ENCODE assay signal across 16 cellular contexts in the genomic region with DNA sequence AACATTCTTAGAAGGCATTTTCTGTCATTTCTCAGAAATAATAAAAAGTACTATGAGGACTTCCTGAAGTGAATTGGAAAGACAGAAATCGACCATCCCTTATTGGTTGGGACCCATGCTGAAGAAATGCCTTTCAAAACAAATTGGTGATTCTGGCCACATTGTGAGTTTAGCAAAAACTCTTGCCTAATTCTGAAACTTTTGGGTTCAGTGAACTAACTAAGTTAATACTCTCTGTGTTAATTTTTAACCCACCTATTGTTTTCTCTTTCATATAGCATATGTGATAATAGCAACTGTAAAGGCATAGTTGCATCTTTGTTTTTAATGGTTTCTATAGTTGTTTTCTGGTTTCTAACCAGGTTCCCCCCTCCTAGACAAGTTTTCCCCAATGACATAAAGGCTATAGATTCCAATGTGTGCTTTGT.
DNase-seq lines count a peak whose midpoint lies in the region; ATAC-seq and TF ChIP-seq lines count a peak whose summit lies in the region.
"Had no signal": no experiment of that assay in that cellular context is flagged by ENCODE, and none has a peak within 500 bp of the region (broad histone marks: within the 10 kb centered on the region; RNA-seq: fewer than 3 reads in every experiment).

No MANE protein-coding gene starts in this region.

- H3K9me3 Mint-ChIP-seq in endothelial cell (ENCODE audit: unreplicated experiment), result peaks cover 7% of the 10 kb centered on the region

- peak; percentile 83 for DNase-seq in OCI-M1 (lab: John Stamatoyannopoulos, UW)
- DNase-seq in CD1c-positive myeloid dendritic cell (ENCODE audit: extremely low spot score), result no peak
- no peak for DNase-seq in COR-L47 (lab: John Stamatoyannopoulos, UW)
- DNase-seq in endothelial cell (ENCODE audit: low spot score), result no peak
- DNase-seq: activated naive CD4-positive, alpha-beta T cell treated with anti-CD3 and anti-CD28 coated beads, Interleukin-2, amount 50 U/mL, for 16 hours; kidney glomerular epithelial cell; NCI-H1694; NCI-H526 treated with DMSO at 0.1 percent for 48 hours; right cardiac atrium; SHP77 treated with DMSO at 0.1 percent for 48 hours; stimulated activated naive CD4-positive, alpha-beta T cell treated with Interleukin-2 at 50 U/mL for 16 hours had no signal

- H3K27ac Mint-ChIP-seq in endothelial cell (ENCODE audit: unreplicated experiment), result no peak overlapping the region
- H3K27ac Mint-ChIP-seq: natural killer cell treated with Interleukin-12 subunit alpha and Interleukin-12 subunit beta and Interleukin-15 and Interleukin-18, amount 100 ng/mL, for 72 hours had no signal

- H3K27me3 Mint-ChIP-seq in endothelial cell (ENCODE audit: unreplicated experiment), result peaks cover 1% of the 10 kb centered on the region
- H3K27me3 Mint-ChIP-seq: natural killer cell treated with Interleukin-12 subunit alpha and Interleukin-12 subunit beta and Interleukin-15 and Interleukin-18, amount 100 ng/mL, for 72 hours had no signal

- no peak for TF ChIP-seq CTCF in endothelial cell (IDR thresholded peaks at IDR 0.05; ENCODE audit: unreplicated experiment)

- H3K36me3 Mint-ChIP-seq in endothelial cell (ENCODE audit: low read depth, unreplicated experiment), result no peaks in the 10 kb centered on the region
- H3K36me3 Mint-ChIP-seq: natural killer cell treated with Interleukin-12 subunit alpha and Interleukin-12 subunit beta and Interleukin-15 and Interleukin-18, amount 100 ng/mL, for 72 hours had no signal

- H3K4me1 Mint-ChIP-seq in endothelial cell (ENCODE audit: unreplicated experiment), result no peaks in the 10 kb centered on the region

- H3K4me3 Mint-ChIP-seq in endothelial cell (ENCODE audit: unreplicated experiment), result no peak overlapping the region
- H3K4me3 Mint-ChIP-seq: natural killer cell treated with Interleukin-12 subunit alpha and Interleukin-12 subunit beta and Interleukin-15 and Interleukin-18, amount 100 ng/mL, for 72 hours had no signal

- ATAC-seq in GM18508 (IDR thresholded peaks at IDR 0.05; ENCODE audit: insufficient read depth, unreplicated experiment) (peak; percentile 83), GM21381 (IDR thresholded peaks at IDR 0.05; ENCODE audit: unreplicated experiment) (peak; percentile 70), HG03066 (IDR thresholded peaks at IDR 0.05; ENCODE audit: low read depth, unreplicated experiment) (peak; percentile 68), HG02884 (IDR thresholded peaks at IDR 0.05; ENCODE audit: unreplicated experiment) (no peak)
- ATAC-seq: natural killer cell treated with Interleukin-12 subunit alpha and Interleukin-12 subunit beta and Interleukin-15 and Interleukin-18, amount 100 ng/mL, for 72 hours; right cardiac atrium had no signal
